ENCODE assay signal across 23 cellular contexts in the genomic region with DNA sequence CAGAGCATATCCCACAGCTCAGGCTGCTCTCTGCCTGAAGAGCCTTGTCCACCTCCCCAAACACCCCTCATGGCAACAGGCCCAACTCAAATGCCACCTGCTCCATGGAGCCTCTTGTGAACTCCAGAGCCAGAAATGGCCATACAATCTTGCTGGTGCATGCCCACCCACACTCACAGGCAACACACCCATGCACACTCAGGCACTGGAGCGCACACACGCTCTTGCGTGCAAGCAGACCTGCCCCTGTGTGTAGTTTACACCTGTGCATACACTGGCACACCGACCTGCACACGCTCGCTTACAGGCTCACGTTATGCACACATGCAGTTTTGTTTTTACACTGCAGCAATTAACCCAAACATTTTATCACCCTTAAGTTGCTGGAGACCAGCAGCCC. TPM values are rescaled to one million over a fixed set of nuclear protein-coding genes. Genes with fewer than 3 reads are reported as not detected.
DNase-seq lines count a peak whose midpoint lies in the region; ATAC-seq lines count a peak whose summit lies in the region.
"Had no signal": no experiment of that assay in that cellular context is flagged by ENCODE, and none has a peak within 500 bp of the region (broad histone marks: within the 10 kb centered on the region; RNA-seq: fewer than 3 reads in every experiment).

No MANE protein-coding gene starts in this region.

- intact Hi-C loops in activated CD4-positive, alpha-beta T cell treated with anti-CD3 and anti-CD28 coated beads, Interleukin-2, amount 10 ng/mL, durations not matched to agents 24 days and 14 days (cut with micrococcal nuclease) = no loop called here

- H2BK15ac ChIP-seq in mesendoderm (replicated peaks; ENCODE audit: low read depth) = no peak overlapping the region

- no peak overlapping the region for H3K9ac ChIP-seq in mesendoderm (ENCODE audit: low read length)
- H3K9ac ChIP-seq: GM23248 had no signal

- H3K27me3 ChIP-seq in mesendoderm (ENCODE audit: insufficient read depth, low read length, poor library complexity) = no peaks in the 10 kb centered on the region
- H3K27me3 ChIP-seq: colonic mucosa, hepatocyte had no signal

- H3K4me1 ChIP-seq in mesendoderm (ENCODE audit: control insufficient read depth, low read depth, low read length) = peaks cover 4% of the 10 kb centered on the region
- H3K4me1 ChIP-seq: BE2C, colonic mucosa had no signal

- H4K8ac ChIP-seq in mesendoderm (ENCODE audit: low read depth, low read length) = no peak overlapping the region

- H3K79me2 ChIP-seq in mesendoderm (ENCODE audit: control insufficient read depth, insufficient read depth, low read length) = no peaks in the 10 kb centered on the region
- H3K79me2 ChIP-seq: hepatocyte had no signal

- no peak for DNase-seq in activated CD4-positive, alpha-beta T cell treated with anti-CD3 and anti-CD28 coated beads, Interleukin-2, amount 10 ng/mL, durations not matched to agents 24 days and 14 days
- no peak for DNase-seq in activated CD4-positive, alpha-beta T cell treated with anti-CD3 and anti-CD28 coated beads, Interleukin-2, amount 50 U/mL, for 48 hours
- DNase-seq in stimulated activated naive CD8-positive, alpha-beta T cell treated with anti-CD3 and anti-CD28 coated beads, Interleukin-15, Interleukin-2, amounts not matched to agents 100 U/mL and 50 U/mL, for 24 hours = no peak
- DNase-seq in mesendoderm (no peak), iPS-NIHi11 (ENCODE audit: low spot score) (no peak), NCI-H1694 treated with DMSO at 0.1 percent for 48 hours (lab: John Stamatoyannopoulos, UW) (no peak)
- DNase-seq: BE2C, Calu3, colonic mucosa, GM23248, left ventricle myocardium superior, mucosa of descending colon, NCI-H1048, NCI-H187 treated with DMSO at 0.1 percent for 48 hours had no signal

- H3K18ac ChIP-seq in mesendoderm (ENCODE audit: low read length) = no peak overlapping the region

- no CpG with 5 or more reads among the region's 7 CpGs for whole genome bisulfite sequencing in mesendoderm (ENCODE audit: extremely low coverage, insufficient coverage, low lambda C conversion rate)

- no peaks in the 10 kb centered on the region for H3K79me1 ChIP-seq in mesendoderm (ENCODE audit: low read length)

- no peak overlapping the region for H3K4ac ChIP-seq in mesendoderm (ENCODE audit: low read depth, low read length)

- no peaks in the 10 kb centered on the region for H3K9me3 Mint-ChIP-seq in activated CD4-positive, alpha-beta T cell treated with anti-CD3 and anti-CD28 coated beads, Interleukin-2, amount 10 ng/mL, durations not matched to agents 24 days and 14 days
- no peaks in the 10 kb centered on the region for H3K9me3 Mint-ChIP-seq in stimulated activated naive CD8-positive, alpha-beta T cell treated with anti-CD3 and anti-CD28 coated beads, Interleukin-15, Interleukin-2, amounts not matched to agents 100 ng/mL and 50 ng/mL, for 24 hours
- H3K9me3 Mint-ChIP-seq: activated naive CD4-positive, alpha-beta T cell treated with anti-CD3 and anti-CD28 coated beads, Interleukin-2, amount 50 U/mL, for 72 hours; type B pancreatic cell had no signal

- H2BK5ac ChIP-seq in mesendoderm (ENCODE audit: low read length) = no peak overlapping the region

- H3K27me3 Mint-ChIP-seq in activated CD4-positive, alpha-beta T cell treated with anti-CD3 and anti-CD28 coated beads, Interleukin-2, amount 10 ng/mL, durations not matched to agents 24 days and 14 days = no peaks in the 10 kb centered on the region
- no peaks in the 10 kb centered on the region for H3K27me3 Mint-ChIP-seq in stimulated activated naive CD8-positive, alpha-beta T cell treated with anti-CD3 and anti-CD28 coated beads, Interleukin-15, Interleukin-2, amounts not matched to agents 100 ng/mL and 50 ng/mL, for 24 hours

- H3K23ac ChIP-seq in mesendoderm (ENCODE audit: low read length) = peak overlapping the region; percentile 29

- no peak overlapping the region for H3K4me3 ChIP-seq in mesendoderm (ENCODE audit: low read length)
- H3K4me3 ChIP-seq: colonic mucosa, esophagus muscularis mucosa, GM23248, hepatocyte, mucosa of descending colon had no signal

- H3K27ac Mint-ChIP-seq in activated CD4-positive, alpha-beta T cell treated with anti-CD3 and anti-CD28 coated beads, Interleukin-2, amount 10 ng/mL, durations not matched to agents 24 days and 14 days = peak overlapping the region; percentile 68
- H3K27ac Mint-ChIP-seq in stimulated activated naive CD8-positive, alpha-beta T cell treated with anti-CD3 and anti-CD28 coated beads, Interleukin-15, Interleukin-2, amounts not matched to agents 100 ng/mL and 50 ng/mL, for 24 hours = peak overlapping the region; percentile 60
- H3K27ac Mint-ChIP-seq: type B pancreatic cell had no signal

- H4K5ac ChIP-seq in mesendoderm (ENCODE audit: low read length) = no peak overlapping the region

- no peak overlapping the region for H2AK5ac ChIP-seq in mesendoderm (ENCODE audit: low read length)

- peaks cover 46% of the 10 kb centered on the region for H3K36me3 Mint-ChIP-seq in activated CD4-positive, alpha-beta T cell treated with anti-CD3 and anti-CD28 coated beads, Interleukin-2, amount 10 ng/mL, durations not matched to agents 24 days and 14 days (ENCODE audit: low read depth)
- peaks cover 50% of the 10 kb centered on the region for H3K36me3 Mint-ChIP-seq in stimulated activated naive CD8-positive, alpha-beta T cell treated with anti-CD3 and anti-CD28 coated beads, Interleukin-15, Interleukin-2, amounts not matched to agents 100 ng/mL and 50 ng/mL, for 24 hours (ENCODE audit: low read depth)
- H3K36me3 Mint-ChIP-seq: type B pancreatic cell had no signal

- no peak overlapping the region for H2BK120ac ChIP-seq in mesendoderm (ENCODE audit: low read depth, low read length)

- no peak for ATAC-seq in stimulated activated naive CD8-positive, alpha-beta T cell treated with anti-CD3 and anti-CD28 coated beads, Interleukin-15, Interleukin-2, amounts not matched to agents 100 U/mL and 50 U/mL, for 24 hours
- no peak for ATAC-seq in HG02870 (IDR thresholded peaks at IDR 0.05; ENCODE audit: unreplicated experiment)
- ATAC-seq: activated naive CD4-positive, alpha-beta T cell treated with anti-CD3 and anti-CD28 coated beads, Interleukin-2, amount 50 U/mL, for 72 hours; left ventricle myocardium superior; mucosa of descending colon had no signal

- peaks cover 30% of the 10 kb centered on the region for H3K4me1 Mint-ChIP-seq in activated CD4-positive, alpha-beta T cell treated with anti-CD3 and anti-CD28 coated beads, Interleukin-2, amount 10 ng/mL, durations not matched to agents 24 days and 14 days
- H3K4me1 Mint-ChIP-seq in stimulated activated naive CD8-positive, alpha-beta T cell treated with anti-CD3 and anti-CD28 coated beads, Interleukin-15, Interleukin-2, amounts not matched to agents 100 ng/mL and 50 ng/mL, for 24 hours (ENCODE audit: low read depth) = peaks cover 30% of the 10 kb centered on the region

- H3K27ac ChIP-seq in mesendoderm (ENCODE audit: low read depth, low read length) = no peak overlapping the region
- H3K27ac ChIP-seq: colonic mucosa, esophagus muscularis mucosa, GM23248, hepatocyte had no signal

- H3K56ac ChIP-seq in mesendoderm (ENCODE audit: low read length) = no peak overlapping the region

- no peak overlapping the region for H3K4me2 ChIP-seq in mesendoderm (ENCODE audit: low read length)
- H3K4me2 ChIP-seq: hepatocyte had no signal

- H3K4me3 Mint-ChIP-seq in activated CD4-positive, alpha-beta T cell treated with anti-CD3 and anti-CD28 coated beads, Interleukin-2, amount 10 ng/mL, durations not matched to agents 24 days and 14 days = no peak overlapping the region
- H3K4me3 Mint-ChIP-seq in stimulated activated naive CD8-positive, alpha-beta T cell treated with anti-CD3 and anti-CD28 coated beads, Interleukin-15, Interleukin-2, amounts not matched to agents 100 ng/mL and 50 ng/mL, for 24 hours = no peak overlapping the region
- H3K4me3 Mint-ChIP-seq: brain, type B pancreatic cell had no signal

- H3K36me3 ChIP-seq in mesendoderm (ENCODE audit: control insufficient read depth, insufficient read depth, low read length) = no peaks in the 10 kb centered on the region
- H3K36me3 ChIP-seq: BE2C, colonic mucosa, esophagus muscularis mucosa had no signal

RNA-seq across cellular contexts. Expression of a gene that starts 40.0 kb away (rescaled TPM):
- 67.3 and 70.4 TPM in 2 replicates for total RNA-seq in activated CD4-positive, alpha-beta T cell treated with anti-CD3 and anti-CD28 coated beads, Interleukin-2, amount 10 ng/mL, durations not matched to agents 24 days and 14 days
- 1.8 TPM for polyA plus RNA-seq in mesendoderm (2013, experiment 1 of 2)
- 1.9 TPM for polyA plus RNA-seq in mesendoderm (2013, experiment 2 of 2)
- total RNA-seq: A673, Calu3, GM23248, LHCN-M2 had no signal
- polyA plus RNA-seq: GM23248 had no signal
